Comparison of ENCODE assay signal across 1 cellular context in the genomic region with DNA sequence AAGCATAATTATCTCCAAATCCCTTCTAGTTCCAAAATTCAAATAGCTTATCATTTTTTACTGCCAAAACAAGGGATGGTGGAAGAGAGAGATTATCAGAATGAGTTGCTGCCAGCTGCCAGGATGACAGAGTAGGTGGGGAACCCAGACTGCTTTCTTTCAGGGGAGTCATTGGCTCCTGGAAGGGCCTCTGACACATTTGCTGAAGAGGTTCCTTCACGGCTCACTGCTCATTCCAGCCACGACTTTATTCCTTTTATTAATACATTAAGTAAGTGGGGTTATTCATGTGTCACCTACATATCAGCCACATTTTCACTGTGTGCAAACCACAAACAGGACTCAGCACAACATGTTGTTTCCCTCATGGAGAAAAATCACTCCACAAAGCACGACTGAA.
TF ChIP-seq lines count a peak whose summit lies in the region.

No MANE protein-coding gene starts in this region.

TF ChIP-seq in HepG2, 621 proteins besides CTCF, POLR2A, EP300 and RAD21:
- TF ChIP-seq ZKSCAN5 (CRISPR knock-in tag; IDR thresholded peaks at IDR 0.05) (no peak), ZNF256 (CRISPR knock-in tag; conservative IDR thresholded peaks at IDR 0.05) (no peak), PAF1 (CRISPR knock-in tag; IDR thresholded peaks at IDR 0.05) (no peak), TBX3 (IDR thresholded peaks at IDR 0.05; ENCODE audit: borderline replicate concordance) (no peak), SRSF4 (IDR thresholded peaks at IDR 0.05; ENCODE audit: low read depth, low read length, poor library complexity, severe bottlenecking) (no peak)
- TF ChIP-seq, protein P1, sequence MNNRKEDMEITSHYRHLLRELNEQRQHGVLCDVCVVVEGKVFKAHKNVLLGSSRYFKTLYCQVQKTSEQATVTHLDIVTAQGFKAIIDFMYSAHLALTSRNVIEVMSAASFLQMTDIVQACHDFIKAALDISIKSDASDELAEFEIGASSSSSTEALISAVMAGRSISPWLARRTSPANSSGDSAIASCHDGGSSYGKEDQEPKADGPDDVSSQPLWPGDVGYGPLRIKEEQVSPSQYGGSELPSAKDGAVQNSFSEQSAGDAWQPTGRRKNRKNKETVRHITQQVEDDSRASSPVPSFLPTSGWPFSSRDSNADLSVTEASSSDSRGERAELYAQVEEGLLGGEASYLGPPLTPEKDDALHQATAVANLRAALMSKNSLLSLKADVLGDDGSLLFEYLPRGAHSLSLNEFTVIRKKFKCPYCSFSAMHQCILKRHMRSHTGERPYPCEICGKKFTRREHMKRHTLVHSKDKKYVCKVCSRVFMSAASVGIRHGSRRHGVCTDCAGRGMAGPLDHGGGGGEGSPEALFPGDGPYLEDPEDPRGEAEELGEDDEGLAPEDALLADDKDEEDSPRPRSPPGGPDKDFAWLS (CRISPR knock-in tag; IDR thresholded peaks at IDR 0.05; ENCODE audit: borderline replicate concordance) = no peak
- TF ChIP-seq, protein P2, sequence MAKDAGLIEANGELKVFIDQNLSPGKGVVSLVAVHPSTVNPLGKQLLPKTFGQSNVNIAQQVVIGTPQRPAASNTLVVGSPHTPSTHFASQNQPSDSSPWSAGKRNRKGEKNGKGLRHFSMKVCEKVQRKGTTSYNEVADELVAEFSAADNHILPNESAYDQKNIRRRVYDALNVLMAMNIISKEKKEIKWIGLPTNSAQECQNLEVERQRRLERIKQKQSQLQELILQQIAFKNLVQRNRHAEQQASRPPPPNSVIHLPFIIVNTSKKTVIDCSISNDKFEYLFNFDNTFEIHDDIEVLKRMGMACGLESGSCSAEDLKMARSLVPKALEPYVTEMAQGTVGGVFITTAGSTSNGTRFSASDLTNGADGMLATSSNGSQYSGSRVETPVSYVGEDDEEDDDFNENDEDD (CRISPR knock-in tag; IDR thresholded peaks at IDR 0.05; ENCODE audit: borderline replicate concordance) = no peak
